ENCODE assay signal across 1 cellular context in the genomic region with DNA sequence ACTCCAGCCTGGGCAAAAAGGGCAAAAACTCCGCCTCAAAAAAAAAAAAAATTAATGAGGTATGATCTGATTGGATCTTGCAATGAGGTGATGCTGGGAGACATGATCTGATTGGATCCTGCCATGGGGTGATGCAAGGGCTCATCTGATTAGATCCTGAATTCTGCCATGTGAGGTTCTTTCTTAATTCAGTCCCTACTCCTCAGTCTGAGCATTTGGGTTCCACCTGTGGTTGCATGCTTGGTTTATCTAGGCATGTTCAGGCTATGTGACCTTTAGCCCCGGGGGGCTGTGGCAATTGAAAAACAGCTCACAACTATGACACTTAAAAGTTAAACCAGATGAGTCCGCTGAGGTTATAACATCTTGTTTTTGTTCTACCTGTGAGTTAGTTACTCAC.
TF ChIP-seq lines count a peak whose summit lies in the region.

No MANE protein-coding gene starts in this region.

TF ChIP-seq in K562, 482 proteins besides CTCF, POLR2A, EP300 and RAD21 (continued from another document):
- TF ChIP-seq, protein P1, sequence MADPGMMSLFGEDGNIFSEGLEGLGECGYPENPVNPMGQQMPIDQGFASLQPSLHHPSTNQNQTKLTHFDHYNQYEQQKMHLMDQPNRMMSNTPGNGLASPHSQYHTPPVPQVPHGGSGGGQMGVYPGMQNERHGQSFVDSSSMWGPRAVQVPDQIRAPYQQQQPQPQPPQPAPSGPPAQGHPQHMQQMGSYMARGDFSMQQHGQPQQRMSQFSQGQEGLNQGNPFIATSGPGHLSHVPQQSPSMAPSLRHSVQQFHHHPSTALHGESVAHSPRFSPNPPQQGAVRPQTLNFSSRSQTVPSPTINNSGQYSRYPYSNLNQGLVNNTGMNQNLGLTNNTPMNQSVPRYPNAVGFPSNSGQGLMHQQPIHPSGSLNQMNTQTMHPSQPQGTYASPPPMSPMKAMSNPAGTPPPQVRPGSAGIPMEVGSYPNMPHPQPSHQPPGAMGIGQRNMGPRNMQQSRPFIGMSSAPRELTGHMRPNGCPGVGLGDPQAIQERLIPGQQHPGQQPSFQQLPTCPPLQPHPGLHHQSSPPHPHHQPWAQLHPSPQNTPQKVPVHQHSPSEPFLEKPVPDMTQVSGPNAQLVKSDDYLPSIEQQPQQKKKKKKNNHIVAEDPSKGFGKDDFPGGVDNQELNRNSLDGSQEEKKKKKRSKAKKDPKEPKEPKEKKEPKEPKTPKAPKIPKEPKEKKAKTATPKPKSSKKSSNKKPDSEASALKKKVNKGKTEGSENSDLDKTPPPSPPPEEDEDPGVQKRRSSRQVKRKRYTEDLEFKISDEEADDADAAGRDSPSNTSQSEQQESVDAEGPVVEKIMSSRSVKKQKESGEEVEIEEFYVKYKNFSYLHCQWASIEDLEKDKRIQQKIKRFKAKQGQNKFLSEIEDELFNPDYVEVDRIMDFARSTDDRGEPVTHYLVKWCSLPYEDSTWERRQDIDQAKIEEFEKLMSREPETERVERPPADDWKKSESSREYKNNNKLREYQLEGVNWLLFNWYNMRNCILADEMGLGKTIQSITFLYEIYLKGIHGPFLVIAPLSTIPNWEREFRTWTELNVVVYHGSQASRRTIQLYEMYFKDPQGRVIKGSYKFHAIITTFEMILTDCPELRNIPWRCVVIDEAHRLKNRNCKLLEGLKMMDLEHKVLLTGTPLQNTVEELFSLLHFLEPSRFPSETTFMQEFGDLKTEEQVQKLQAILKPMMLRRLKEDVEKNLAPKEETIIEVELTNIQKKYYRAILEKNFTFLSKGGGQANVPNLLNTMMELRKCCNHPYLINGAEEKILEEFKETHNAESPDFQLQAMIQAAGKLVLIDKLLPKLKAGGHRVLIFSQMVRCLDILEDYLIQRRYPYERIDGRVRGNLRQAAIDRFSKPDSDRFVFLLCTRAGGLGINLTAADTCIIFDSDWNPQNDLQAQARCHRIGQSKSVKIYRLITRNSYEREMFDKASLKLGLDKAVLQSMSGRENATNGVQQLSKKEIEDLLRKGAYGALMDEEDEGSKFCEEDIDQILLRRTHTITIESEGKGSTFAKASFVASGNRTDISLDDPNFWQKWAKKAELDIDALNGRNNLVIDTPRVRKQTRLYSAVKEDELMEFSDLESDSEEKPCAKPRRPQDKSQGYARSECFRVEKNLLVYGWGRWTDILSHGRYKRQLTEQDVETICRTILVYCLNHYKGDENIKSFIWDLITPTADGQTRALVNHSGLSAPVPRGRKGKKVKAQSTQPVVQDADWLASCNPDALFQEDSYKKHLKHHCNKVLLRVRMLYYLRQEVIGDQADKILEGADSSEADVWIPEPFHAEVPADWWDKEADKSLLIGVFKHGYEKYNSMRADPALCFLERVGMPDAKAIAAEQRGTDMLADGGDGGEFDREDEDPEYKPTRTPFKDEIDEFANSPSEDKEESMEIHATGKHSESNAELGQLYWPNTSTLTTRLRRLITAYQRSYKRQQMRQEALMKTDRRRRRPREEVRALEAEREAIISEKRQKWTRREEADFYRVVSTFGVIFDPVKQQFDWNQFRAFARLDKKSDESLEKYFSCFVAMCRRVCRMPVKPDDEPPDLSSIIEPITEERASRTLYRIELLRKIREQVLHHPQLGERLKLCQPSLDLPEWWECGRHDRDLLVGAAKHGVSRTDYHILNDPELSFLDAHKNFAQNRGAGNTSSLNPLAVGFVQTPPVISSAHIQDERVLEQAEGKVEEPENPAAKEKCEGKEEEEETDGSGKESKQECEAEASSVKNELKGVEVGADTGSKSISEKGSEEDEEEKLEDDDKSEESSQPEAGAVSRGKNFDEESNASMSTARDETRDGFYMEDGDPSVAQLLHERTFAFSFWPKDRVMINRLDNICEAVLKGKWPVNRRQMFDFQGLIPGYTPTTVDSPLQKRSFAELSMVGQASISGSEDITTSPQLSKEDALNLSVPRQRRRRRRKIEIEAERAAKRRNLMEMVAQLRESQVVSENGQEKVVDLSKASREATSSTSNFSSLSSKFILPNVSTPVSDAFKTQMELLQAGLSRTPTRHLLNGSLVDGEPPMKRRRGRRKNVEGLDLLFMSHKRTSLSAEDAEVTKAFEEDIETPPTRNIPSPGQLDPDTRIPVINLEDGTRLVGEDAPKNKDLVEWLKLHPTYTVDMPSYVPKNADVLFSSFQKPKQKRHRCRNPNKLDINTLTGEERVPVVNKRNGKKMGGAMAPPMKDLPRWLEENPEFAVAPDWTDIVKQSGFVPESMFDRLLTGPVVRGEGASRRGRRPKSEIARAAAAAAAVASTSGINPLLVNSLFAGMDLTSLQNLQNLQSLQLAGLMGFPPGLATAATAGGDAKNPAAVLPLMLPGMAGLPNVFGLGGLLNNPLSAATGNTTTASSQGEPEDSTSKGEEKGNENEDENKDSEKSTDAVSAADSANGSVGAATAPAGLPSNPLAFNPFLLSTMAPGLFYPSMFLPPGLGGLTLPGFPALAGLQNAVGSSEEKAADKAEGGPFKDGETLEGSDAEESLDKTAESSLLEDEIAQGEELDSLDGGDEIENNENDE (IDR thresholded peaks at IDR 0.05; ENCODE audit: low read depth, low read length) = no peak
- TF ChIP-seq BACH1 (tag; IDR thresholded peaks at IDR 0.05) (no peak), DPF2 (IDR thresholded peaks at IDR 0.05) (peak; percentile 47; the same call in 1 of the 2 replicates), FOS (IDR thresholded peaks at IDR 0.05; ENCODE audit: extremely low read depth, insufficient read length) (peak; percentile 18), ASH1L (IDR thresholded peaks at IDR 0.05; ENCODE audit: borderline replicate concordance, low read depth, partially characterized antibody) (peak; percentile 46), POLR2AphosphoS5 (IDR thresholded peaks at IDR 0.05; ENCODE audit: control insufficient read depth, insufficient read depth, low read depth, low read length) (peak; percentile 50; the same call in 1 of the 2 replicates), CEBPG (CRISPR knock-in tag; IDR thresholded peaks at IDR 0.05) (peak; percentile 80), CEBPG (tag; conservative IDR thresholded peaks at IDR 0.05 in 1 of 2, IDR thresholded peaks at IDR 0.05 in 1 of 2) (peak in 1 of 2 experiments; percentile 47; a peak in 1 of 4 replicates), EP400 (IDR thresholded peaks at IDR 0.05) (peak; percentile 24; the same call in 1 of the 2 replicates), CEBPB (tag; IDR thresholded peaks at IDR 0.05) (peak; percentile 47), NCOR1 (IDR thresholded peaks at IDR 0.05) (0 out of 2 replicates have a peak, but pooled peaks have one; percentile 26), SREBF1 (IDR thresholded peaks at IDR 0.05; ENCODE audit: borderline replicate concordance, low read depth, low read length) (peak; percentile 97), ILK (tag; IDR thresholded peaks at IDR 0.05; ENCODE audit: borderline replicate concordance, low read depth) (0 out of 2 replicates have a peak, but pooled peaks have one; percentile 14), CBFA2T2 (conservative IDR thresholded peaks at IDR 0.05) (peak; percentile 66), FOXM1 (IDR thresholded peaks at IDR 0.05; ENCODE audit: low read depth) (0 out of 2 replicates have a peak, but pooled peaks have one; percentile 33), FOXM1 (CRISPR knock-in tag; IDR thresholded peaks at IDR 0.05; ENCODE audit: low read depth) (no peak), POLR2G (IDR thresholded peaks at IDR 0.05; ENCODE audit: low read depth, low read length) (no peak), MCM3 (IDR thresholded peaks at IDR 0.05) (no peak), SPI1 (IDR thresholded peaks at IDR 0.05; ENCODE audit: borderline replicate concordance, low read depth, low read length) (no peak), ESRRB (CRISPR knock-in tag; IDR thresholded peaks at IDR 0.05; ENCODE audit: borderline replicate concordance) (no peak), CC2D1A (IDR thresholded peaks at IDR 0.05) (0 out of 2 replicates have a peak, but pooled peaks have one; percentile 45), RFX5 (IDR thresholded peaks at IDR 0.05; ENCODE audit: low read depth, low read length) (no peak), L3MBTL2 (IDR thresholded peaks at IDR 0.05) (0 out of 2 replicates have a peak, but pooled peaks have one; percentile 17), IRF2 (CRISPR knock-in tag; IDR thresholded peaks at IDR 0.05) (no peak)
- TF ChIP-seq, protein P2, sequence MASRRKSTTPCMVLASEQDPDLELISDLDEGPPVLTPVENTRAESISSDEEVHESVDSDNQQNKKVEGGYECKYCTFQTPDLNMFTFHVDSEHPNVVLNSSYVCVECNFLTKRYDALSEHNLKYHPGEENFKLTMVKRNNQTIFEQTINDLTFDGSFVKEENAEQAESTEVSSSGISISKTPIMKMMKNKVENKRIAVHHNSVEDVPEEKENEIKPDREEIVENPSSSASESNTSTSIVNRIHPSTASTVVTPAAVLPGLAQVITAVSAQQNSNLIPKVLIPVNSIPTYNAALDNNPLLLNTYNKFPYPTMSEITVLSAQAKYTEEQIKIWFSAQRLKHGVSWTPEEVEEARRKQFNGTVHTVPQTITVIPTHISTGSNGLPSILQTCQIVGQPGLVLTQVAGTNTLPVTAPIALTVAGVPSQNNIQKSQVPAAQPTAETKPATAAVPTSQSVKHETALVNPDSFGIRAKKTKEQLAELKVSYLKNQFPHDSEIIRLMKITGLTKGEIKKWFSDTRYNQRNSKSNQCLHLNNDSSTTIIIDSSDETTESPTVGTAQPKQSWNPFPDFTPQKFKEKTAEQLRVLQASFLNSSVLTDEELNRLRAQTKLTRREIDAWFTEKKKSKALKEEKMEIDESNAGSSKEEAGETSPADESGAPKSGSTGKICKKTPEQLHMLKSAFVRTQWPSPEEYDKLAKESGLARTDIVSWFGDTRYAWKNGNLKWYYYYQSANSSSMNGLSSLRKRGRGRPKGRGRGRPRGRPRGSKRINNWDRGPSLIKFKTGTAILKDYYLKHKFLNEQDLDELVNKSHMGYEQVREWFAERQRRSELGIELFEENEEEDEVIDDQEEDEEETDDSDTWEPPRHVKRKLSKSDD (conservative IDR thresholded peaks at IDR 0.05; ENCODE audit: low read length) = no peak
